ENCODE assay signal across 9 cellular contexts in the genomic region with DNA sequence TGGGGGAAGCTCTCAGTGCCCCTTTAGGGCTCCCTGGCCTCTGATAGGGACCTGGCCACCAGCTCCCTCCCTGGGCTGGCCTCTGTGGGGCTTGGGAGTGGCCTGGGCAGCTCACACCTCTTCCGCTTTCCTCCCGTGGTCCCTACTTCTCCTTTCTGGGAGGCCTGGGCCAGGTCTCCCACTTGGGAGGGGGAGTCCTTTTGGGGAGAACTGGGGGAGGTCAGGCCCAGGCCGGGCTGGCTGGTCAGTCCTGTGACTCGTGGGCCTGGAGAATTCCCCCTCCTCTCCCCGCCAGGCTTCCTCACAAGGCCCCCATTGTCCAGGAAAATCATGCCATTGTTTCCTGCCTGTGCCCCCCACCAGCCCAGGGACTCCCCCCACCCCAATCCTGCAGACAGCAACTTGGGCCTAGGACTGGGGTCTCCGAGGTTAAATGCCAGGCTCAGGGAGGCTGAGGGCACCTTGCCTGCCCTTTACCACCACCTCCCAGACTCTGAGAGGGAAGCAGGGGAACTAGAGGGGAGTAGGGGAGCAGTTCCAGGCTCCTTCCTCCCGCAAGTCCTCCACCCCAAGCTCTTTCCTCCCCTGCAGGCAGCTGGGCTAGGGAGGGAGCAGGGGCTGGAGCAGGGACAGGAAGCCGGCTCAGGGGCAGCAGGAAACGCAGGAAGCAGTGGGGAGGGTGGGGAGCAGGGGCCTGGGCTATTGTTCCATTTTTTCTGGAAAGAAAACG. TPM values are rescaled to one million over a fixed set of nuclear protein-coding genes. Genes with fewer than 3 reads are reported as not detected.
DNase-seq lines count a peak whose midpoint lies in the region; ATAC-seq, FAIRE-seq and TF ChIP-seq lines count a peak whose summit lies in the region.
"Had no signal": no experiment of that assay in that cellular context is flagged by ENCODE, and none has a peak within 500 bp of the region (broad histone marks: within the 10 kb centered on the region; RNA-seq: fewer than 3 reads in every experiment).

No MANE protein-coding gene starts in this region.

- H3K79me2 ChIP-seq in trophoblast cell (ENCODE audit: control insufficient read depth, insufficient read depth, low read length, poor library complexity), result peaks cover 17% of the 10 kb centered on the region

- TF ChIP-seq POLR2A in GM12892 (IDR thresholded peaks at IDR 0.05; ENCODE audit: low read depth, low read length), result no peak

- no TSS peak for BruUV-seq in Caco-2 (replicated peaks; lab: Mats Ljungman, UMichigan)

- peak overlapping the region; percentile 35 for H3K27ac Mint-ChIP-seq in Caco-2 (ENCODE audit: unreplicated experiment)
- peak overlapping the region; percentile 94 for H3K27ac Mint-ChIP-seq in T-helper 17 cell

- no peaks in the 10 kb centered on the region for H3K9me3 Mint-ChIP-seq in Caco-2 (ENCODE audit: unreplicated experiment)

- H3K18ac ChIP-seq in trophoblast cell (ENCODE audit: low read length), result no peak overlapping the region

- H2AK5ac ChIP-seq in trophoblast cell (ENCODE audit: low read length), result no peak overlapping the region

- no peak for FAIRE-seq in GM12892 (lab: Jason Lieb, UNC)
- FAIRE-seq: TTC549 had no signal

- H3K36me3 ChIP-seq in Caco-2 (ENCODE audit: control insufficient read depth, insufficient read depth, low read length) (peaks cover 7% of the 10 kb centered on the region), trophoblast cell (ENCODE audit: control insufficient read depth in 1 of 2, insufficient read depth in 2 of 2, low read length in 2 of 2) (peaks cover 37 to 46% of the 10 kb centered on the region in 2 experiments)

- H3K4me1 Mint-ChIP-seq in Caco-2 (ENCODE audit: low read depth, unreplicated experiment) (peaks cover 23% of the 10 kb centered on the region), T-helper 17 cell (peaks cover 33% of the 10 kb centered on the region)

- no peak overlapping the region for H2BK120ac ChIP-seq in trophoblast cell (ENCODE audit: insufficient read depth, low read length, poor library complexity)

- no peaks in the 10 kb centered on the region for H3K27me3 ChIP-seq in Caco-2 (replicated peaks; ENCODE audit: control insufficient read depth, insufficient read depth, low read length)
- no peaks in the 10 kb centered on the region for H3K27me3 ChIP-seq in trophoblast cell (ENCODE audit: insufficient read depth, low read length)

- H3K4me3 Mint-ChIP-seq in Caco-2 (ENCODE audit: unreplicated experiment) (no peak overlapping the region), T-helper 17 cell (peak overlapping the region; percentile 98)

- POLR2A ChIA-PET in Caco-2 (lab: Charles Lee), result no interaction called here

- CTCF ChIA-PET in Caco-2 (lab: Charles Lee), result no interaction called here

- no peak overlapping the region for H3K14ac ChIP-seq in trophoblast cell (ENCODE audit: low read length)

- H3K4me2 ChIP-seq in trophoblast cell (ENCODE audit: low read length), result peak overlapping the region; percentile 40

- H3K4ac ChIP-seq in trophoblast cell (ENCODE audit: low read depth, low read length), result peak overlapping the region; percentile 21

- ATAC-seq in T-helper 17 cell (no peak), GM19328 (IDR thresholded peaks at IDR 0.05; ENCODE audit: unreplicated experiment) (no peak)

- no peak overlapping the region for H3K4me3 ChIP-seq in Caco-2 (ENCODE audit: low read depth, low read length)
- peak overlapping the region; percentile 89 for H3K4me3 ChIP-seq in fibroblast of villous mesenchyme (ENCODE audit: low read depth, low read length)
- H3K4me3 ChIP-seq in trophoblast cell (ENCODE audit: low read depth, low read length), result no peak overlapping the region

- no peak overlapping the region for H2BK5ac ChIP-seq in trophoblast cell (ENCODE audit: low read depth, low read length, poor library complexity)

- H4K91ac ChIP-seq in trophoblast cell (ENCODE audit: low read depth, low read length), result peak overlapping the region; percentile 60

- H3K79me1 ChIP-seq in trophoblast cell (ENCODE audit: low read length), result peaks cover 16% of the 10 kb centered on the region

- DNase-seq in Caco-2 (no peak), T-helper 17 cell (no peak), fibroblast of villous mesenchyme (ENCODE audit: low read depth) (no peak), trophoblast cell (peak in 1 of 2 donors; percentile 13), GM12892 (ENCODE audit: insufficient read length) (no peak), DMS 273 treated with DMSO at 0.1 percent for 48 hours (lab: John Stamatoyannopoulos, UW) (no peak)
- DNase-seq in stimulated activated CD4-positive, alpha-beta T cell treated with anti-CD3 and anti-CD28 coated beads, Interleukin-4, amount 100 ng/mL, for 1 hour, result no peak

- no peak overlapping the region for H3K27ac ChIP-seq in trophoblast cell (ENCODE audit: low read depth, low read length)

- H3K23ac ChIP-seq in trophoblast cell (ENCODE audit: low read length), result no peak overlapping the region

- H2AFZ ChIP-seq in trophoblast cell (ENCODE audit: insufficient read depth, low read length, poor library complexity), result no peak overlapping the region

- no peak overlapping the region for H2BK12ac ChIP-seq in trophoblast cell (ENCODE audit: low read length)

- H4K12ac ChIP-seq in trophoblast cell (ENCODE audit: low read depth, low read length), result no peak overlapping the region

- peaks cover 28% of the 10 kb centered on the region for H3K4me1 ChIP-seq in Caco-2
- H3K4me1 ChIP-seq in trophoblast cell (ENCODE audit: control insufficient read depth in 1 of 2, insufficient read depth in 2 of 2, low read length in 2 of 2), result peaks cover 31 to 36% of the 10 kb centered on the region in 2 experiments

- peak overlapping the region; percentile 31 for H3K9ac ChIP-seq in trophoblast cell (ENCODE audit: low read length)

- no peak for TF ChIP-seq CTCF in Caco-2 (IDR thresholded peaks at IDR 0.05; ENCODE audit: insufficient read depth in 1 of 2, low read depth in 1 of 2, low read length in 1 of 2, severe bottlenecking in 1 of 2, unreplicated experiment in 1 of 2)
- TF ChIP-seq CTCF in fibroblast of villous mesenchyme (IDR thresholded peaks at IDR 0.05; ENCODE audit: insufficient read depth, low read depth, low read length), result no peak

- H3K9me3 ChIP-seq in Caco-2, result no peaks in the 10 kb centered on the region
- H3K9me3 ChIP-seq in T-helper 17 cell (ENCODE audit: control insufficient read depth, low read length, poor library complexity, severe bottlenecking), result no peaks in the 10 kb centered on the region
- peaks cover 6% of the 10 kb centered on the region for H3K9me3 ChIP-seq in trophoblast cell (ENCODE audit: insufficient read depth, low read depth, low read length)

- intact Hi-C loops in Caco-2 (cut with micrococcal nuclease; ENCODE audit: unreplicated experiment), result no loop called here

- H3K36me3 Mint-ChIP-seq in Caco-2 (ENCODE audit: insufficient read depth, unreplicated experiment), result peaks cover 56% of the 10 kb centered on the region
- H3K36me3 Mint-ChIP-seq in T-helper 17 cell (ENCODE audit: low read depth), result no peaks in the 10 kb centered on the region

- no CpG with 5 or more reads among the region's 10 CpGs for WGBS in trophoblast cell (ENCODE audit: extremely low coverage, insufficient coverage, insufficient read length)

- no peak overlapping the region for H4K8ac ChIP-seq in trophoblast cell (ENCODE audit: low read depth, low read length)

- H3K27me3 Mint-ChIP-seq in Caco-2 (ENCODE audit: insufficient read depth, unreplicated experiment), result no peaks in the 10 kb centered on the region
- no peaks in the 10 kb centered on the region for H3K27me3 Mint-ChIP-seq in T-helper 17 cell

RNA-seq across cellular contexts. Expression of gene MAP3K11, which starts 2.8 kb away (rescaled TPM):
- 80.5 and 89.2 TPM in 2 replicates for total RNA-seq in Caco-2 (2022)
- total RNA-seq in T-helper 17 cell, result 10 to 100 TPM; 63.1 to 64.6 TPM
- 28.9 and 29.3 TPM in 2 replicates for total RNA-seq in fibroblast of villous mesenchyme
- polyA plus RNA-seq in trophoblast cell (2013), result 50.2 and 51.4 TPM in 2 replicates
- 15.2 TPM for polyA plus RNA-seq in GM12892 (2012; ENCODE audit: missing spikeins)

RNA-seq across cellular contexts. Expression of gene PCNX3, which starts 4.4 kb away (rescaled TPM):
- 52.7 and 52.8 TPM in 2 replicates for total RNA-seq in Caco-2 (2022)
- total RNA-seq in T-helper 17 cell, result 10 to 100 TPM; 56.0 to 60.5 TPM
- 32.4 and 33.5 TPM in 2 replicates for total RNA-seq in fibroblast of villous mesenchyme
- 26.5 TPM in 2 replicates for polyA plus RNA-seq in trophoblast cell (2013)
- polyA plus RNA-seq in GM12892 (2012; ENCODE audit: missing spikeins), result 7.8 TPM

RNA-seq across cellular contexts. Expression of gene KCNK7, which starts 15.6 kb away (rescaled TPM):
- 0.39 and 0.49 TPM in 2 replicates for total RNA-seq in Caco-2 (2022)
- total RNA-seq in T-helper 17 cell, result 1 to 10 TPM; 4.7 to 5.7 TPM
- under 0.01 TPM in 1 of 2 replicates, not detected in the other for total RNA-seq in fibroblast of villous mesenchyme
- 0.03 and 0.04 TPM in 2 replicates for polyA plus RNA-seq in trophoblast cell (2013)
- not detected for polyA plus RNA-seq in GM12892 (2012; ENCODE audit: missing spikeins)

RNA-seq across cellular contexts. Expression of gene SIPA1, which starts 26.7 kb away (rescaled TPM):
- total RNA-seq in Caco-2 (2022), result 30.5 and 35.1 TPM in 2 replicates
- total RNA-seq in T-helper 17 cell, result 100 to 1,000 TPM; 142 to 182 TPM
- 34.5 and 34.8 TPM in 2 replicates for total RNA-seq in fibroblast of villous mesenchyme
- polyA plus RNA-seq in trophoblast cell (2013), result 25.5 and 28.2 TPM in 2 replicates
- polyA plus RNA-seq in GM12892 (2012; ENCODE audit: missing spikeins), result 26.0 TPM

RNA-seq across cellular contexts. Expression of gene EHBP1L1, which starts 35.3 kb away (rescaled TPM):
- 19.2 and 19.6 TPM in 2 replicates for total RNA-seq in Caco-2 (2022)
- 100 to 1,000 TPM; 123 to 152 TPM for total RNA-seq in T-helper 17 cell
- 33.7 and 47.7 TPM in 2 replicates for total RNA-seq in fibroblast of villous mesenchyme
- 12.5 and 13.2 TPM in 2 replicates for polyA plus RNA-seq in trophoblast cell (2013)
- 36.8 TPM for polyA plus RNA-seq in GM12892 (2012; ENCODE audit: missing spikeins)
